In genomic region chr2:101003278-101003775, GRCh38 we compare ENCODE assay signal across 8 cellular contexts. TPM values are rescaled to one million over a fixed set of nuclear protein-coding genes. Genes with fewer than 3 reads are reported as not detected.
DNase-seq lines count a peak whose midpoint lies in the region; ATAC-seq and TF ChIP-seq lines count a peak whose summit lies in the region.

No MANE protein-coding gene starts in this region.

- H3K27ac ChIP-seq in GM23338 (ENCODE audit: low read depth) (peak overlapping the region; percentile 95), rectal smooth muscle tissue (ENCODE audit: low read depth, low read length) (peak overlapping the region; percentile 77)

- DNase-seq in GM23338 (ENCODE audit: low spot score): no peak
- DNase-seq in fibroblast of mammary gland (ENCODE audit: low read depth): no peak
- no peak for DNase-seq in NCI-H1436 treated with DMSO at 0.1 percent for 48 hours (lab: John Stamatoyannopoulos, UW)
- DNase-seq in dedifferentiated amniotic fluid mesenchymal stem cell (ENCODE audit: extremely low spot score): no peak
- DNase-seq in posterior cingulate gyrus: no peak

- H3K79me2 ChIP-seq in GM23338 (replicated peaks; ENCODE audit: insufficient read depth): peaks cover 36% of the 10 kb centered on the region

- ATAC-seq in GM23338 (0 out of 3 replicates have a peak, but pooled peaks have one; percentile 4), SK-N-SH treated with all-trans-retinoic acid at 6 μM for 48 hours (peak; percentile 18; the same call in 1 of the 3 replicates), GM21526 (IDR thresholded peaks at IDR 0.05; ENCODE audit: low FRiP score, unreplicated experiment) (no peak)

- peak overlapping the region; percentile 87 for H3K4me2 ChIP-seq in GM23338

- H3K36me3 ChIP-seq in GM23338 (ENCODE audit: insufficient read depth) (peaks cover 54% of the 10 kb centered on the region), rectal smooth muscle tissue (ENCODE audit: control insufficient read depth, insufficient read depth, low read length) (peaks cover 32% of the 10 kb centered on the region)

- no peak overlapping the region for H2AFZ ChIP-seq in GM23338

- H3K9ac ChIP-seq in rectal smooth muscle tissue (ENCODE audit: low read length): peak overlapping the region; percentile 89

- peaks cover 32% of the 10 kb centered on the region for H4K20me1 ChIP-seq in GM23338 (replicated peaks; ENCODE audit: insufficient read depth)

- H3K27ac Mint-ChIP-seq in GM23338: peak overlapping the region; percentile 99

- H3K4me1 ChIP-seq in GM23338 (ENCODE audit: insufficient read depth): peaks cover 12% of the 10 kb centered on the region
- H3K4me1 ChIP-seq in rectal smooth muscle tissue (ENCODE audit: control insufficient read depth, insufficient read depth, low read length): peaks cover 13% of the 10 kb centered on the region

- intact Hi-C loops in posterior cingulate gyrus (cut with DNase I): no loop called here

- H3K27me3 ChIP-seq in GM23338 (ENCODE audit: insufficient read depth) (0 out of 2 replicates have a peak, but pooled peaks cover 4% of the 10 kb centered on the region), rectal smooth muscle tissue (ENCODE audit: control insufficient read depth, insufficient read depth, low read length) (no peaks in the 10 kb centered on the region)

- peaks cover 60% of the 10 kb centered on the region for H3K36me3 Mint-ChIP-seq in GM23338 (ENCODE audit: low read depth)

- H3K4me3 ChIP-seq in GM23338 (peak overlapping the region; percentile 80), fibroblast of mammary gland (ENCODE audit: control insufficient read depth, low read depth, low read length) (peak overlapping the region; percentile 96), rectal smooth muscle tissue (ENCODE audit: low read length) (peak overlapping the region; percentile 85)

- no peaks in the 10 kb centered on the region for H3K9me2 ChIP-seq in GM23338 (ENCODE audit: insufficient read depth)

- H3K27me3 Mint-ChIP-seq in GM23338 (ENCODE audit: insufficient read depth, low read depth, poor library complexity): peaks cover 39% of the 10 kb centered on the region

- TF ChIP-seq CTCF in GM23338 (conservative IDR thresholded peaks at IDR 0.05; ENCODE audit: low read depth in 2 of 2): no peak
- no peak for TF ChIP-seq CTCF in fibroblast of mammary gland (conservative IDR thresholded peaks at IDR 0.05; ENCODE audit: control insufficient read depth, insufficient read depth, low read depth, low read length)

- peak overlapping the region; percentile 98 for H3K4me3 Mint-ChIP-seq in GM23338

- H3K4me1 Mint-ChIP-seq in GM23338: peaks cover 37% of the 10 kb centered on the region

- H3K9me3 Mint-ChIP-seq in GM23338: peaks cover 11% of the 10 kb centered on the region

- H3F3A ChIP-seq in GM23338 (replicated peaks; ENCODE audit: low read depth): peaks cover 46% of the 10 kb centered on the region

TF ChIP-seq in GM23338, 12 proteins besides CTCF, POLR2A, EP300 and RAD21 (continues in another document):
- TF ChIP-seq ZNF331 (CRISPR knock-in tag; IDR thresholded peaks at IDR 0.05; ENCODE audit: low read depth) (no peak), REST (IDR thresholded peaks at IDR 0.05; ENCODE audit: unreplicated experiment) (no peak), EZH2phosphoT487 (IDR thresholded peaks at IDR 0.05; ENCODE audit: unreplicated experiment) (no peak), EZH2 (IDR thresholded peaks at IDR 0.05; ENCODE audit: low read depth, unreplicated experiment) (no peak), ETS1 (IDR thresholded peaks at IDR 0.05) (no peak), NANOG (IDR thresholded peaks at IDR 0.05; ENCODE audit: borderline replicate concordance) (no peak), JUNB (IDR thresholded peaks at IDR 0.05; ENCODE audit: unreplicated experiment) (no peak)

TF ChIP-seq in SK-N-SH treated with all-trans-retinoic acid at 6 μM for 48 hours, 23 proteins besides CTCF, POLR2A, EP300 and RAD21:
- TF ChIP-seq ZNF565 (CRISPR knock-in tag; conservative IDR thresholded peaks at IDR 0.05; ENCODE audit: low read depth) (no peak), ZFP3 (CRISPR knock-in tag; IDR thresholded peaks at IDR 0.05) (peak; percentile 82), CSDC2 (CRISPR knock-in tag; IDR thresholded peaks at IDR 0.05) (no peak)

RNA-seq across cellular contexts. Expression of gene RPL31, which starts 1.2 kb away (rescaled TPM):
- total RNA-seq in GM23338 (2014; rRNA removed; shearing (Covaris generic)): 819 and 926 TPM in 2 replicates
- 3,213 and 3,415 TPM in 2 replicates for polyA plus RNA-seq in GM23338 (2016; fragmentation: Nextera tagmentation; extraction: Ambion mirVana)
